ENCODE assay signal across 12 cellular contexts in genomic region chr21:34131586-34131985, GRCh38. TPM values are rescaled to one million over a fixed set of nuclear protein-coding genes. Genes with fewer than 3 reads are reported as not detected.
DNase-seq lines count a peak whose midpoint lies in the region; ATAC-seq, FAIRE-seq and TF ChIP-seq lines count a peak whose summit lies in the region.
"Had no signal": no experiment of that assay in that cellular context is flagged by ENCODE, and none has a peak within 500 bp of the region (broad histone marks: within the 10 kb centered on the region; RNA-seq: fewer than 3 reads in every experiment).

No MANE protein-coding gene starts in this region.

- TF ChIP-seq CTCF in endodermal cell (conservative IDR thresholded peaks at IDR 0.05): no peak
- no peak for TF ChIP-seq CTCF in neural progenitor cell (IDR thresholded peaks at IDR 0.05)

- peaks cover 100% of the 10 kb centered on the region for H3K79me2 ChIP-seq in neural progenitor cell (ENCODE audit: low read depth)

- H3K9me3 ChIP-seq in CD4-positive, CD25-positive, alpha-beta regulatory T cell (ENCODE audit: control insufficient read depth in 2 of 2, low read length in 2 of 2): no peaks in the 10 kb centered on the region
- H3K9me3 ChIP-seq in KOPT-K1 (ENCODE audit: insufficient read depth, low read length, poor library complexity, severe bottlenecking) (peaks cover 16% of the 10 kb centered on the region), endodermal cell (ENCODE audit: control insufficient read depth, low read length) (peaks cover 21% of the 10 kb centered on the region), neural progenitor cell (ENCODE audit: low read depth) (peaks cover 2% of the 10 kb centered on the region), small intestine (ENCODE audit: control insufficient read depth, low read depth) (no peaks in the 10 kb centered on the region)

- H3K4me1 ChIP-seq in CD4-positive, CD25-positive, alpha-beta regulatory T cell (ENCODE audit: control insufficient read depth, insufficient read depth, low read length, poor library complexity, severe bottlenecking): peaks cover 53% of the 10 kb centered on the region
- H3K4me1 ChIP-seq in endodermal cell (ENCODE audit: control insufficient read depth, insufficient read depth, low read length) (peaks cover 13% of the 10 kb centered on the region), neural progenitor cell (peaks cover 47% of the 10 kb centered on the region), small intestine (ENCODE audit: control insufficient read depth in 2 of 2, insufficient read depth in 1 of 2, low read depth in 1 of 2, low read length in 1 of 2) (peaks cover 0 to 5% of the 10 kb centered on the region in 2 donors)

- no peak overlapping the region for H3K4me3 ChIP-seq in CD4-positive, CD25-positive, alpha-beta regulatory T cell (ENCODE audit: low read depth, low read length)
- H3K4me3 ChIP-seq in endodermal cell (ENCODE audit: low read length) (no peak overlapping the region), neural progenitor cell (no peak overlapping the region), small intestine (ENCODE audit: low read depth in 1 of 2, low read length in 2 of 2) (no peak overlapping the region)

- peak overlapping the region; percentile 57 to 84 (median 68) for H3K27ac Mint-ChIP-seq in CD4-positive, CD25-positive, alpha-beta regulatory T cell
- H3K27ac Mint-ChIP-seq in endodermal cell (peak overlapping the region; percentile 40), neural progenitor cell (peak overlapping the region; percentile 98)
- H3K27ac Mint-ChIP-seq: activated CD8-positive, alpha-beta memory T cell treated with anti-CD3 and anti-CD28 coated beads, Interleukin-2, amount 10 ng/mL, durations not matched to agents 7 days and 5 days had no signal

- H3K4me1 Mint-ChIP-seq in CD4-positive, CD25-positive, alpha-beta regulatory T cell: peaks cover 30 to 79% (median 71%) of the 10 kb centered on the region in 4 donors
- H3K4me1 Mint-ChIP-seq in endodermal cell (peaks cover 50% of the 10 kb centered on the region), neural progenitor cell (peaks cover 54% of the 10 kb centered on the region)

- no peak overlapping the region for H3K4me2 ChIP-seq in neural progenitor cell

- no peaks in the 10 kb centered on the region for H3K27me3 Mint-ChIP-seq in CD4-positive, CD25-positive, alpha-beta regulatory T cell
- no peaks in the 10 kb centered on the region for H3K27me3 Mint-ChIP-seq in endodermal cell (ENCODE audit: insufficient read depth)
- H3K27me3 Mint-ChIP-seq in neural progenitor cell (ENCODE audit: insufficient read depth, low read depth): peaks cover 2% of the 10 kb centered on the region
- H3K27me3 Mint-ChIP-seq: activated CD8-positive, alpha-beta memory T cell treated with anti-CD3 and anti-CD28 coated beads, Interleukin-2, amount 10 ng/mL, durations not matched to agents 7 days and 5 days had no signal

- peak overlapping the region in 2 of 4 donors; percentile 50 to 78 for H3K4me3 Mint-ChIP-seq in CD4-positive, CD25-positive, alpha-beta regulatory T cell
- H3K4me3 Mint-ChIP-seq in endodermal cell: no peak overlapping the region
- H3K4me3 Mint-ChIP-seq in neural progenitor cell: no peak overlapping the region
- H3K4me3 Mint-ChIP-seq: activated CD8-positive, alpha-beta memory T cell treated with anti-CD3 and anti-CD28 coated beads, Interleukin-2, amount 10 ng/mL, durations not matched to agents 7 days and 5 days had no signal

- whole genome bisulfite sequencing in endodermal cell (ENCODE audit: insufficient coverage in 1 of 2, insufficient read length in 1 of 2), 2 experiments: 93 to 100% methylated on average over 3 to 4 of the region's 4 CpGs
- 91 to 97% (median 95%) methylated on average over 4 of the region's 4 CpGs for WGBS in small intestine, 3 donors

- H3K9me3 Mint-ChIP-seq in CD4-positive, CD25-positive, alpha-beta regulatory T cell: peaks cover 0 to 6% (median 0%) of the 10 kb centered on the region in 7 donors
- peaks cover 12% of the 10 kb centered on the region for H3K9me3 Mint-ChIP-seq in endodermal cell
- peaks cover 40% of the 10 kb centered on the region for H3K9me3 Mint-ChIP-seq in neural progenitor cell

- no peak for ATAC-seq in CD4-positive, CD25-positive, alpha-beta regulatory T cell (ENCODE audit: low read depth in 2 of 2)
- ATAC-seq in HG02571 (IDR thresholded peaks at IDR 0.05; ENCODE audit: unreplicated experiment) (no peak), GM19035 (IDR thresholded peaks at IDR 0.05; ENCODE audit: unreplicated experiment) (no peak)
- ATAC-seq: activated CD8-positive, alpha-beta memory T cell treated with anti-CD3 and anti-CD28 coated beads, Interleukin-2, amount 10 ng/mL, durations not matched to agents 7 days and 5 days had no signal

- H2AFZ ChIP-seq in neural progenitor cell (replicated peaks): no peak overlapping the region

- H3K9ac ChIP-seq in endodermal cell (ENCODE audit: extremely low read depth, low read length, poor library complexity, severe bottlenecking): no peak overlapping the region
- no peak overlapping the region for H3K9ac ChIP-seq in neural progenitor cell

- peaks cover 26% of the 10 kb centered on the region for H4K20me1 ChIP-seq in neural progenitor cell (ENCODE audit: low read depth)

- no peak for FAIRE-seq in small intestine (lab: Jason Lieb, UNC)

- H3F3A ChIP-seq in neural progenitor cell (ENCODE audit: low read depth): peaks cover 28% of the 10 kb centered on the region

- H3K27me3 ChIP-seq in CD4-positive, CD25-positive, alpha-beta regulatory T cell (ENCODE audit: control insufficient read depth, insufficient read depth, low read length): no peaks in the 10 kb centered on the region
- H3K27me3 ChIP-seq in endodermal cell (ENCODE audit: control insufficient read depth, insufficient read depth, low read length, poor library complexity, severe bottlenecking): no peaks in the 10 kb centered on the region
- no peaks in the 10 kb centered on the region for H3K27me3 ChIP-seq in neural progenitor cell
- no peaks in the 10 kb centered on the region for H3K27me3 ChIP-seq in small intestine (ENCODE audit: control insufficient read depth in 2 of 2, insufficient read depth in 2 of 2, low read length in 2 of 2)

- H3K36me3 Mint-ChIP-seq in CD4-positive, CD25-positive, alpha-beta regulatory T cell: peaks cover 24% of the 10 kb centered on the region
- H3K36me3 Mint-ChIP-seq in endodermal cell (ENCODE audit: low read depth) (peaks cover 74% of the 10 kb centered on the region), neural progenitor cell (peaks cover 59% of the 10 kb centered on the region)

- no peak for DNase-seq in CD4-positive, CD25-positive, alpha-beta regulatory T cell
- DNase-seq in endodermal cell (no peak), neural progenitor cell (ENCODE audit: low spot score) (no peak), small intestine (no peak), SW480 (ENCODE audit: low spot score) (no peak)
- DNase-seq: activated CD8-positive, alpha-beta memory T cell treated with anti-CD3 and anti-CD28 coated beads, Interleukin-2, amount 10 ng/mL, durations not matched to agents 7 days and 5 days; NCI-H2081; NK-92 treated with Interleukin-12 subunit alpha and Interleukin-12 subunit beta, amount 100 ng/mL, for 24 hours; SW 1271 had no signal

- H3K36me3 ChIP-seq in CD4-positive, CD25-positive, alpha-beta regulatory T cell (ENCODE audit: control insufficient read depth, insufficient read depth, low read length): peaks cover 30% of the 10 kb centered on the region
- H3K36me3 ChIP-seq in KOPT-K1 (ENCODE audit: insufficient read depth, low read length) (peaks cover 85% of the 10 kb centered on the region), endodermal cell (ENCODE audit: control insufficient read depth, insufficient read depth, low read length) (peaks cover 99% of the 10 kb centered on the region), neural progenitor cell (peaks cover 2% of the 10 kb centered on the region), small intestine (ENCODE audit: control insufficient read depth in 2 of 2, insufficient read depth in 2 of 2, low read length in 2 of 2) (peaks cover 2% of the 10 kb centered on the region in 2 donors)

- H3K27ac ChIP-seq in CD4-positive, CD25-positive, alpha-beta regulatory T cell (ENCODE audit: insufficient read depth, low read length, poor library complexity, severe bottlenecking): no peak overlapping the region
- peak overlapping the region; percentile 74 for H3K27ac ChIP-seq in KOPT-K1 (ENCODE audit: low read depth, low read length, poor library complexity, severe bottlenecking)
- H3K27ac ChIP-seq in endodermal cell (ENCODE audit: low read depth, low read length): no peak overlapping the region
- no peak overlapping the region for H3K27ac ChIP-seq in neural progenitor cell
- peak overlapping the region in 1 of 2 donors; percentile 13 for H3K27ac ChIP-seq in small intestine (ENCODE audit: low read depth in 1 of 2, low read length in 1 of 2)

RNA-seq across cellular contexts. Expression of gene MRPS6, which starts 58.2 kb away (rescaled TPM):
- total RNA-seq in CD4-positive, CD25-positive, alpha-beta regulatory T cell: 34.9 TPM
- 100 to 1,000 TPM; 160 to 203 (median 187) TPM for polyA plus RNA-seq in CD4-positive, CD25-positive, alpha-beta regulatory T cell
- total RNA-seq in endodermal cell (100 to 1,000 TPM; 221 to 282 TPM), neural progenitor cell (ENCODE audit: low replicate concordance) (67.5 and 108 TPM in 2 replicates)
- 154 TPM for polyA plus RNA-seq in endodermal cell (2013, experiment 1 of 2)
- polyA plus RNA-seq in endodermal cell (2013, experiment 2 of 2): 161 TPM
- polyA plus RNA-seq in small intestine: 10 to 100 TPM; 47.0 to 59.7 (median 57.8) TPM

RNA-seq across cellular contexts. Expression of gene SLC5A3, which starts 58.2 kb away (rescaled TPM):
- 13.7 TPM for total RNA-seq in CD4-positive, CD25-positive, alpha-beta regulatory T cell
- polyA plus RNA-seq in CD4-positive, CD25-positive, alpha-beta regulatory T cell: 1 to 10 TPM; 1.0 to 2.4 (median 1.9) TPM
- total RNA-seq in endodermal cell (10 to 100 TPM; 41.9 to 57.2 TPM), neural progenitor cell (ENCODE audit: low replicate concordance) (31.8 and 44.3 TPM in 2 replicates)
- polyA plus RNA-seq in endodermal cell (2013, experiment 1 of 2): 13.8 TPM
- polyA plus RNA-seq in endodermal cell (2013, experiment 2 of 2): 13.9 TPM
- polyA plus RNA-seq in small intestine: 1 to 10 TPM in 1 of 3 donors, under 1 TPM in 2; 0.54 to 2.2 (median 0.89) TPM

Comparison
In these comparisons a context has a peak if more than half of its experiments do, and no peak if none do; other contexts are left out.
1. H3K27ac Mint-ChIP-seq: peak in every context shown above with its lines; median percentile 98 in neural progenitor cell; 68 in CD4-positive, CD25-positive, alpha-beta regulatory T cell; 40 in endodermal cell.